ENCODE assay signal across 8 cellular contexts in genomic region chr17:45149669-45150603, GRCh38. TPM values are rescaled to one million over a fixed set of nuclear protein-coding genes. Genes with fewer than 3 reads are reported as not detected.
DNase-seq lines count a peak whose midpoint lies in the region; ATAC-seq and TF ChIP-seq lines count a peak whose summit lies in the region.

No MANE protein-coding gene starts in this region.

- POLR2A ChIA-PET in PC-3 (lab: Charles Lee; ENCODE audit: unreplicated experiment): interaction anchor here (0.5 to 4.2 kb wide), 7 partner anchors 8 to 274 kb away, joined by 3 to 77 read pairs (median 5); partner anchors contain the start of genes ACBD4, HEXIM2 and NMT1

- H3F3A ChIP-seq in PC-3 (ENCODE audit: low read length, unreplicated experiment): peaks cover 8% of the 10 kb centered on the region

- peak; percentile 1 for ATAC-seq in GM21360 (IDR thresholded peaks at IDR 0.05; ENCODE audit: unreplicated experiment)
- ATAC-seq in PC-3: peak; percentile 5
- peak; percentile 5 to 11 for ATAC-seq in left cardiac atrium
- no peak for ATAC-seq in GM19324 (IDR thresholded peaks at IDR 0.05; ENCODE audit: low FRiP score, unreplicated experiment)

- H3K36me3 ChIP-seq in PC-3 (ENCODE audit: low read depth, low read length) (0 out of 2 replicates have a peak, but pooled peaks cover 4% of the 10 kb centered on the region), adrenal gland (replicated peaks in 1 of 2) (no peaks in the 10 kb centered on the region), trophoblast cell (ENCODE audit: control insufficient read depth in 1 of 2, insufficient read depth in 2 of 2, low read length in 2 of 2) (no peaks in the 10 kb centered on the region)

- H2BK5ac ChIP-seq in trophoblast cell (ENCODE audit: low read depth, low read length, poor library complexity): peak overlapping the region; percentile 89

- H4K8ac ChIP-seq in trophoblast cell (ENCODE audit: low read depth, low read length): peak overlapping the region; percentile 64

- H3K79me2 ChIP-seq in PC-3 (ENCODE audit: low read length): peaks cover 58% of the 10 kb centered on the region
- H3K79me2 ChIP-seq in trophoblast cell (ENCODE audit: control insufficient read depth, insufficient read depth, low read length, poor library complexity): peaks cover 12% of the 10 kb centered on the region

- H3K27me3 ChIP-seq in PC-3 (ENCODE audit: low read length) (no peaks in the 10 kb centered on the region), adrenal gland (no peaks in the 10 kb centered on the region), trophoblast cell (ENCODE audit: insufficient read depth, low read length) (no peaks in the 10 kb centered on the region)

- H3K9me2 ChIP-seq in PC-3 (replicated peaks; ENCODE audit: low read length): no peaks in the 10 kb centered on the region

- peak overlapping the region; percentile 76 for H3K9ac ChIP-seq in PC-3 (ENCODE audit: low read length)
- H3K9ac ChIP-seq in trophoblast cell (ENCODE audit: low read length): peak overlapping the region; percentile 85

- H3K4me2 ChIP-seq in PC-3 (ENCODE audit: low read length): peak overlapping the region; percentile 92
- H3K4me2 ChIP-seq in trophoblast cell (ENCODE audit: low read length): peak overlapping the region; percentile 88

- no peak for DNase-seq in AG09309 (ENCODE audit: low read depth)
- peak; percentile 68 for DNase-seq in PC-3
- DNase-seq in adrenal gland: peak; percentile 73 to 90 (median 79)
- DNase-seq in left cardiac atrium: peak; percentile 72
- peak; percentile 25 to 58 for DNase-seq in trophoblast cell
- DNase-seq in GOT3 (lab: John Stamatoyannopoulos, UW): no peak

- H3K18ac ChIP-seq in trophoblast cell (ENCODE audit: low read length): peak overlapping the region; percentile 56

- intact Hi-C loops in PC-3 (cut with micrococcal nuclease): no loop called here
- intact Hi-C loops in adrenal gland (cut with DNase I): no loop called here
- intact Hi-C loops in left cardiac atrium (cut with DNase I): loop anchor here in 1 of 2 donors (1.0 to 5.0 kb wide), 2 partner anchors 11 to 47 kb away; partner anchors contain the start of gene HEXIM2

- H3K23ac ChIP-seq in trophoblast cell (ENCODE audit: low read length): no peak overlapping the region

- no peaks in the 10 kb centered on the region for H3K9me3 ChIP-seq in PC-3 (ENCODE audit: low read length)
- H3K9me3 ChIP-seq in adrenal gland (replicated peaks in 1 of 3): no peaks in the 10 kb centered on the region
- no peaks in the 10 kb centered on the region for H3K9me3 ChIP-seq in trophoblast cell (ENCODE audit: insufficient read depth, low read depth, low read length)

- H3K4me3 ChIP-seq in AG09309 (ENCODE audit: control insufficient read depth, low read depth, low read length) (peak overlapping the region; percentile 87), PC-3 (ENCODE audit: low read length) (peak overlapping the region; percentile 91), adrenal gland (peak overlapping the region; percentile 69 to 97 (median 86)), trophoblast cell (ENCODE audit: low read depth, low read length) (peak overlapping the region; percentile 90)

- peak overlapping the region; percentile 86 for H4K91ac ChIP-seq in trophoblast cell (ENCODE audit: low read depth, low read length)

- H3K4me1 ChIP-seq in PC-3 (ENCODE audit: insufficient read depth, low read length): peaks cover 22% of the 10 kb centered on the region
- peaks cover 28 to 40% of the 10 kb centered on the region in 2 donors for H3K4me1 ChIP-seq in adrenal gland (replicated peaks in 1 of 2)
- H3K4me1 ChIP-seq in trophoblast cell (ENCODE audit: control insufficient read depth in 1 of 2, insufficient read depth in 2 of 2, low read length in 2 of 2): peaks cover 4 to 15% of the 10 kb centered on the region in 2 experiments

- BruUV-seq in PC-3 (replicated peaks; lab: Mats Ljungman, UMichigan): no TSS peak

- peaks cover 34% of the 10 kb centered on the region for H4K20me1 ChIP-seq in PC-3 (ENCODE audit: low read length)

- H3K14ac ChIP-seq in trophoblast cell (ENCODE audit: low read length): peak overlapping the region; percentile 93

- H3K4ac ChIP-seq in trophoblast cell (ENCODE audit: low read depth, low read length): peak overlapping the region; percentile 75

- no peak for TF ChIP-seq CTCF in AG09309 (IDR thresholded peaks at IDR 0.05; ENCODE audit: control insufficient read depth, insufficient read depth, low read depth, low read length, missing control alignments)
- TF ChIP-seq CTCF in PC-3 (conservative IDR thresholded peaks at IDR 0.05; ENCODE audit: low read depth, low read length): no peak
- TF ChIP-seq CTCF in adrenal gland (IDR thresholded peaks at IDR 0.05): no peak

- CTCF ChIA-PET in PC-3 (lab: Charles Lee): interaction anchor here (0.5 to 5.3 kb wide), 8 partner anchors 9 to 276 kb away, joined by 3 to 153 read pairs (median 18); partner anchors contain the start of genes ACBD4, C1QL1 and HEXIM2

- H2AFZ ChIP-seq in PC-3 (ENCODE audit: low read length): no peak overlapping the region
- H2AFZ ChIP-seq in trophoblast cell (ENCODE audit: insufficient read depth, low read length, poor library complexity): no peak overlapping the region

- peak in 1 of 2 donors; percentile 68 for TF ChIP-seq POLR2A in adrenal gland (IDR thresholded peaks at IDR 0.05)

- no peak overlapping the region for H2BK12ac ChIP-seq in trophoblast cell (ENCODE audit: low read length)

- H2BK120ac ChIP-seq in trophoblast cell (ENCODE audit: insufficient read depth, low read length, poor library complexity): peak overlapping the region; percentile 81

- H3K27ac ChIP-seq in PC-3 (ENCODE audit: low read length) (0 out of 2 replicates have a peak overlapping the region, but pooled peaks have one; percentile 3), adrenal gland (peak overlapping the region; percentile 86 to 99 (median 95)), trophoblast cell (ENCODE audit: low read depth, low read length) (peak overlapping the region; percentile 91)

- WGBS in adrenal gland, 4 donors: 1 to 3% (median 1%) methylated on average over 30 to 56 of the region's 56 CpGs
- no CpG with 5 or more reads among the region's 56 CpGs for WGBS in trophoblast cell (ENCODE audit: extremely low coverage, insufficient coverage, insufficient read length)

- peaks cover 22% of the 10 kb centered on the region for H3K79me1 ChIP-seq in trophoblast cell (ENCODE audit: low read length)

- peak overlapping the region; percentile 34 for H2AK5ac ChIP-seq in trophoblast cell (ENCODE audit: low read length)

- H4K12ac ChIP-seq in trophoblast cell (ENCODE audit: low read depth, low read length): peak overlapping the region; percentile 68

RNA-seq across cellular contexts. Expression of gene HEXIM1, which starts 1.7 kb away (rescaled TPM):
- total RNA-seq in PC-3 (2014; rRNA removed) (47.3 and 59.0 TPM in 2 replicates), adrenal gland (100 to 1,000 TPM in 1 of 8 donors, 10 to 100 TPM in 7; 25.1 to 159 (median 46.8) TPM), left cardiac atrium (10 to 100 TPM; 27.8 to 31.7 TPM)
- 10 to 100 TPM; 23.3 to 26.0 (median 24.4) TPM for polyA plus RNA-seq in adrenal gland
- 108 and 114 TPM in 2 replicates for polyA plus RNA-seq in trophoblast cell (2013)

RNA-seq across cellular contexts. Expression of gene HEXIM2, which starts 11.7 kb away (rescaled TPM):
- total RNA-seq in PC-3 (2014; rRNA removed): 19.9 and 30.5 TPM in 2 replicates
- 10 to 100 TPM in 7 of 8 donors, 1 to 10 TPM in 1; 8.5 to 28.1 (median 17.6) TPM for total RNA-seq in adrenal gland
- 10 to 100 TPM in 2 of 3 donors, 1 to 10 TPM in 1; 4.5 to 18.0 (median 14.7) TPM for polyA plus RNA-seq in adrenal gland
- total RNA-seq in left cardiac atrium: 1 to 10 TPM; 4.2 to 4.4 TPM
- 4.2 and 4.3 TPM in 2 replicates for polyA plus RNA-seq in trophoblast cell (2013)

RNA-seq across cellular contexts. Expression of gene ACBD4, which starts 14.4 kb away (rescaled TPM):
- 12.9 and 17.3 TPM in 2 replicates for total RNA-seq in PC-3 (2014; rRNA removed)
- 10 to 100 TPM; 13.1 to 30.6 (median 23.6) TPM for total RNA-seq in adrenal gland
- polyA plus RNA-seq in adrenal gland: 10 to 100 TPM in 2 of 3 donors, 1 to 10 TPM in 1; 7.9 to 71.3 (median 44.5) TPM
- 1 to 10 TPM; 8.4 to 8.7 TPM for total RNA-seq in left cardiac atrium
- 3.8 TPM in 2 replicates for polyA plus RNA-seq in trophoblast cell (2013)

RNA-seq across cellular contexts. Expression of gene PLCD3, which starts 17.6 kb away (rescaled TPM):
- total RNA-seq in PC-3 (2014; rRNA removed): 35.1 and 55.3 TPM in 2 replicates
- total RNA-seq in adrenal gland: 100 to 1,000 TPM in 5 of 8 donors, 10 to 100 TPM in 3; 48.6 to 246 (median 149) TPM
- polyA plus RNA-seq in adrenal gland: 10 to 100 TPM; 33.2 to 68.1 (median 36.4) TPM
- total RNA-seq in left cardiac atrium: 100 to 1,000 TPM in 1 of 2 donors, 10 to 100 TPM in 1; 92.1 to 132 TPM
- polyA plus RNA-seq in trophoblast cell (2013): 53.9 and 61.0 TPM in 2 replicates

Comparison
In these comparisons a context has a peak if more than half of its experiments do, and no peak if none do; other contexts are left out.
1. DNase-seq: peak in PC-3 (single experiment), adrenal gland (7 of 7), left cardiac atrium (single experiment) and trophoblast cell (2 of 2); none in AG09309 (single experiment) and GOT3 (single experiment).
2. H3K27ac ChIP-seq: peak in every context shown above with its lines; median percentile 95 in adrenal gland; 91 in trophoblast cell; 3 in PC-3.
3. Peak in every context shown above with its lines, with median percentiles within 50 percentile points of each other: H3K4me3 ChIP-seq.